Comparison of ENCODE assay signal across 14 cellular contexts in genomic region chr2:88865801-88866353, GRCh38.
DNase-seq lines count a peak whose midpoint lies in the region; ATAC-seq and TF ChIP-seq lines count a peak whose summit lies in the region.
"Had no signal": no experiment of that assay in that cellular context is flagged by ENCODE, and none has a peak within 500 bp of the region (broad histone marks: within the 10 kb centered on the region; RNA-seq: fewer than 3 reads in every experiment).

No MANE protein-coding gene starts in this region.

- H3K36me3 ChIP-seq in lower lobe of right lung (no peaks in the 10 kb centered on the region), MG63 (no peaks in the 10 kb centered on the region)
- H3K36me3 ChIP-seq: colonic mucosa, ovary had no signal

- H3K9me3 ChIP-seq in lower lobe of right lung (no peaks in the 10 kb centered on the region), MG63 (no peaks in the 10 kb centered on the region)
- H3K9me3 ChIP-seq: colonic mucosa, ovary had no signal

- no peak overlapping the region for H3K27ac ChIP-seq in lower lobe of right lung
- H3K27ac ChIP-seq: colonic mucosa, ovary had no signal

- ATAC-seq in GM19455 (IDR thresholded peaks at IDR 0.05; ENCODE audit: unreplicated experiment): peak; percentile 63
- ATAC-seq in HG03108 (IDR thresholded peaks at IDR 0.05; ENCODE audit: unreplicated experiment): peak; percentile 55
- no peak for ATAC-seq in lower lobe of right lung
- ATAC-seq: left colon had no signal

- no peak for TF ChIP-seq CTCF in lower lobe of right lung (IDR thresholded peaks at IDR 0.05)

- H3K4me1 ChIP-seq in lower lobe of right lung: no peaks in the 10 kb centered on the region
- H3K4me1 ChIP-seq: colonic mucosa had no signal

- DNase-seq in CD1c-positive myeloid dendritic cell (ENCODE audit: extremely low spot score): peak; percentile 11
- no peak for DNase-seq in activated naive CD8-positive, alpha-beta T cell treated with anti-CD3 and anti-CD28 coated beads for 36 hours
- DNase-seq in lower lobe of right lung: no peak
- no peak for DNase-seq in MG63
- no peak for DNase-seq in DMS 273 (lab: John Stamatoyannopoulos, UW; ENCODE audit: unreplicated experiment)
- no peak for DNase-seq in NCI-H69 (lab: John Stamatoyannopoulos, UW)
- DNase-seq: activated naive CD4-positive, alpha-beta T cell treated with Interleukin-2 at 50 U/mL for 16 hours; colonic mucosa; GDM1; left colon; NCI-H2107; ovary had no signal

- peaks cover 19% of the 10 kb centered on the region for H3K4me1 Mint-ChIP-seq in activated naive CD8-positive, alpha-beta T cell treated with anti-CD3 and anti-CD28 coated beads for 36 hours

- H3K27me3 ChIP-seq in lower lobe of right lung (ENCODE audit: low read depth): peaks cover 5% of the 10 kb centered on the region
- no peaks in the 10 kb centered on the region; the same call in none of the 2 replicates for H3K27me3 ChIP-seq in MG63
- H3K27me3 ChIP-seq: colonic mucosa, ovary had no signal

- H3K27me3 Mint-ChIP-seq in activated naive CD8-positive, alpha-beta T cell treated with anti-CD3 and anti-CD28 coated beads for 36 hours: peaks cover 43% of the 10 kb centered on the region

- H3K9me3 Mint-ChIP-seq in activated naive CD8-positive, alpha-beta T cell treated with anti-CD3 and anti-CD28 coated beads for 36 hours: no peaks in the 10 kb centered on the region

- no peak overlapping the region for H3K4me3 ChIP-seq in lower lobe of right lung
- no peak overlapping the region for H3K4me3 ChIP-seq in MG63
- H3K4me3 ChIP-seq: colonic mucosa, ovary had no signal

- intact Hi-C loops in lower lobe of right lung (cut with DNase I): no loop called here

- peak overlapping the region; percentile 38 for H3K4me3 Mint-ChIP-seq in activated naive CD8-positive, alpha-beta T cell treated with anti-CD3 and anti-CD28 coated beads for 36 hours

- H3K36me3 Mint-ChIP-seq in activated naive CD8-positive, alpha-beta T cell treated with anti-CD3 and anti-CD28 coated beads for 36 hours: no peaks in the 10 kb centered on the region

- no peak overlapping the region for H3K27ac Mint-ChIP-seq in activated naive CD8-positive, alpha-beta T cell treated with anti-CD3 and anti-CD28 coated beads for 36 hours

Comparison
In these comparisons a context has a peak if more than half of its experiments do, and no peak if none do; other contexts are left out.
1. ATAC-seq: peak in GM19455 (single experiment) and HG03108 (single experiment); none in lower lobe of right lung (0 of 2).